1 cellular context compared by ENCODE assay signal in the genomic region with DNA sequence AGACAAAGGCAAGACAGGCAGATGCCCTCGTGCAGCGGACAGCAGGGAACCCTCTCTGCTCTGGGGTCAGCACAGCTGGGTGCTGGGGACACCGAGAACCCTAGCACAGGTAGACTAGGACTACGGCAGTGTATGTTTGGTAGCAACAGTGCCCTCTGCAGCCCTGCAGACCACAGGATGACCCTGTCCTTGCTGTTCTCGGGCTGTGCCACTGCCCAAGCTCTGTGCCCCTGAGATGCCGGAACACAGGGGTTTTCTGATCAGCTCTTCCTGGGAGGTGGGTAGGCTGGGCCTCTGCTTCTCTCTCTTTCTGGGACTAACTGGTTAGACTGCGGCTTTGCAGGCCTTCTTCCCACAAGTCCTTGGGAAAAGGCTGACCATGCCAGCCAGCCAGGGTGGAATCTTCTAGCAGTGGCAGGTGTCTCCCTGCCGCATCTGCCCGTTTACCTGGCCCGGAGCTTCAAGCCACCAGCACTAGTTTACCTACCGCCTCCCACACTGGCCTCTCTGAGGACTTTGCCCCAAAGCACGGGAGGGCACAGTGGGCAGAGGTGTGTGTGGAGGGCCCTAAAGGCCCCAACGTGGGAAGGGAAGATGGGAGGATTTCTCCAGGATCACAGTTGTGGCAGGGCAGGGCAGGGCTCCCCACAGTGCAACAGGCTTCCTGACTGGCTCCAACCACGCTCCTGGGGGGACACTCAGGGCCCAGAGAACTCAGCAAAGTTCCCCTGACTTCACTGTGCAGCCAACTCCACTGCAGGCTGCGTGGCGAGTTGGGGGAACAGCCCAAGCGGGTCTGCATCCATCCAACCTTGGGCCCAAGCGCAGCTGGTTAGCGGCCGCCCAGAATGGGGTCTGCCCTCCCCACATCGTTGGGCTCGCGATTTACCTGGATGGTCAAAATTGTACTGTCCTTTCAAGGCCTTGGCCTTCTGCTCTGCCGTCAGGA.
TF ChIP-seq lines count a peak whose summit lies in the region.

No MANE protein-coding gene starts in this region.

TF ChIP-seq in HCT116, 20 proteins besides CTCF, POLR2A, EP300 and RAD21 (continued from another document):
- TF ChIP-seq, protein P1, sequence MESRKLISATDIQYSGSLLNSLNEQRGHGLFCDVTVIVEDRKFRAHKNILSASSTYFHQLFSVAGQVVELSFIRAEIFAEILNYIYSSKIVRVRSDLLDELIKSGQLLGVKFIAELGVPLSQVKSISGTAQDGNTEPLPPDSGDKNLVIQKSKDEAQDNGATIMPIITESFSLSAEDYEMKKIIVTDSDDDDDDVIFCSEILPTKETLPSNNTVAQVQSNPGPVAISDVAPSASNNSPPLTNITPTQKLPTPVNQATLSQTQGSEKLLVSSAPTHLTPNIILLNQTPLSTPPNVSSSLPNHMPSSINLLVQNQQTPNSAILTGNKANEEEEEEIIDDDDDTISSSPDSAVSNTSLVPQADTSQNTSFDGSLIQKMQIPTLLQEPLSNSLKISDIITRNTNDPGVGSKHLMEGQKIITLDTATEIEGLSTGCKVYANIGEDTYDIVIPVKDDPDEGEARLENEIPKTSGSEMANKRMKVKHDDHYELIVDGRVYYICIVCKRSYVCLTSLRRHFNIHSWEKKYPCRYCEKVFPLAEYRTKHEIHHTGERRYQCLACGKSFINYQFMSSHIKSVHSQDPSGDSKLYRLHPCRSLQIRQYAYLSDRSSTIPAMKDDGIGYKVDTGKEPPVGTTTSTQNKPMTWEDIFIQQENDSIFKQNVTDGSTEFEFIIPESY (IDR thresholded peaks at IDR 0.05; ENCODE audit: extremely low read depth, insufficient replicate concordance, low read length): no peak
- TF ChIP-seq TCF7L2 (IDR thresholded peaks at IDR 0.05; ENCODE audit: borderline replicate concordance, extremely low read depth, insufficient read depth, insufficient read length) (no peak), CBX3 (IDR thresholded peaks at IDR 0.05; ENCODE audit: low read depth) (no peak), FOSL1 (IDR thresholded peaks at IDR 0.05; ENCODE audit: low read depth) (no peak), SRF (IDR thresholded peaks at IDR 0.05; ENCODE audit: low read depth) (no peak), ELF1 (IDR thresholded peaks at IDR 0.05; ENCODE audit: borderline replicate concordance, low read depth) (no peak)
- TF ChIP-seq, protein P2, sequence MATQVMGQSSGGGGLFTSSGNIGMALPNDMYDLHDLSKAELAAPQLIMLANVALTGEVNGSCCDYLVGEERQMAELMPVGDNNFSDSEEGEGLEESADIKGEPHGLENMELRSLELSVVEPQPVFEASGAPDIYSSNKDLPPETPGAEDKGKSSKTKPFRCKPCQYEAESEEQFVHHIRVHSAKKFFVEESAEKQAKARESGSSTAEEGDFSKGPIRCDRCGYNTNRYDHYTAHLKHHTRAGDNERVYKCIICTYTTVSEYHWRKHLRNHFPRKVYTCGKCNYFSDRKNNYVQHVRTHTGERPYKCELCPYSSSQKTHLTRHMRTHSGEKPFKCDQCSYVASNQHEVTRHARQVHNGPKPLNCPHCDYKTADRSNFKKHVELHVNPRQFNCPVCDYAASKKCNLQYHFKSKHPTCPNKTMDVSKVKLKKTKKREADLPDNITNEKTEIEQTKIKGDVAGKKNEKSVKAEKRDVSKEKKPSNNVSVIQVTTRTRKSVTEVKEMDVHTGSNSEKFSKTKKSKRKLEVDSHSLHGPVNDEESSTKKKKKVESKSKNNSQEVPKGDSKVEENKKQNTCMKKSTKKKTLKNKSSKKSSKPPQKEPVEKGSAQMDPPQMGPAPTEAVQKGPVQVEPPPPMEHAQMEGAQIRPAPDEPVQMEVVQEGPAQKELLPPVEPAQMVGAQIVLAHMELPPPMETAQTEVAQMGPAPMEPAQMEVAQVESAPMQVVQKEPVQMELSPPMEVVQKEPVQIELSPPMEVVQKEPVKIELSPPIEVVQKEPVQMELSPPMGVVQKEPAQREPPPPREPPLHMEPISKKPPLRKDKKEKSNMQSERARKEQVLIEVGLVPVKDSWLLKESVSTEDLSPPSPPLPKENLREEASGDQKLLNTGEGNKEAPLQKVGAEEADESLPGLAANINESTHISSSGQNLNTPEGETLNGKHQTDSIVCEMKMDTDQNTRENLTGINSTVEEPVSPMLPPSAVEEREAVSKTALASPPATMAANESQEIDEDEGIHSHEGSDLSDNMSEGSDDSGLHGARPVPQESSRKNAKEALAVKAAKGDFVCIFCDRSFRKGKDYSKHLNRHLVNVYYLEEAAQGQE (IDR thresholded peaks at IDR 0.05; ENCODE audit: low read depth): no peak
- TF ChIP-seq, protein P3, sequence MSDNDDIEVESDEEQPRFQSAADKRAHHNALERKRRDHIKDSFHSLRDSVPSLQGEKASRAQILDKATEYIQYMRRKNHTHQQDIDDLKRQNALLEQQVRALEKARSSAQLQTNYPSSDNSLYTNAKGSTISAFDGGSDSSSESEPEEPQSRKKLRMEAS (IDR thresholded peaks at IDR 0.05): no peak
